Comparison of ENCODE assay signal across 24 cellular contexts in genomic region chr18:57670046-57670445, GRCh38.
"Had no signal": no experiment of that assay in that cellular context is flagged by ENCODE, and none has a peak within 500 bp of the region (broad histone marks: within the 10 kb centered on the region; RNA-seq: fewer than 3 reads in every experiment).

No MANE protein-coding gene starts in this region.

- DNase-seq: dorsolateral prefrontal cortex; effector CD4-positive, alpha-beta T cell; effector memory CD4-positive, alpha-beta T cell; esophagus squamous epithelium; foreskin fibroblast; foreskin melanocyte; gastrocnemius medialis; glutamatergic neuron; head of caudate nucleus; heart right ventricle; hippocampal formation; left cardiac atrium; left lung; left ventricle myocardium superior; lower lobe of right lung; mesenchymal stem cell; mucosa of descending colon; naive B cell had no signal

- H3K9me3 ChIP-seq: gastrocnemius medialis, lower lobe of right lung had no signal

- H3K4me3 ChIP-seq: coronary artery, dorsolateral prefrontal cortex, esophagus squamous epithelium, gastrocnemius medialis, heart right ventricle, left lung, lower lobe of right lung, mucosa of descending colon had no signal

- H3K27ac ChIP-seq: coronary artery, dorsolateral prefrontal cortex, epithelial cell of prostate, esophagus squamous epithelium, gastrocnemius medialis, left lung, lower lobe of right lung had no signal

- H3K27me3 ChIP-seq: dorsolateral prefrontal cortex, esophagus squamous epithelium, gastrocnemius medialis, heart right ventricle, left lung had no signal

- FAIRE-seq: colon, endometrium, islet of Langerhans, keratinocyte had no signal
